ENCODE assay signal across 14 cellular contexts in genomic region chr3:39327746-39328349, GRCh38. TPM values are rescaled to one million over a fixed set of nuclear protein-coding genes. Genes with fewer than 3 reads are reported as not detected.
DNase-seq lines count a peak whose midpoint lies in the region; ATAC-seq and TF ChIP-seq lines count a peak whose summit lies in the region.
"Had no signal": no experiment of that assay in that cellular context is flagged by ENCODE, and none has a peak within 500 bp of the region (broad histone marks: within the 10 kb centered on the region; RNA-seq: fewer than 3 reads in every experiment).

No MANE protein-coding gene starts in this region.

- H3K23ac ChIP-seq in trophoblast cell (ENCODE audit: low read length), result no peak overlapping the region

- peak overlapping the region; percentile 59 for H3K4me3 ChIP-seq in trophoblast cell (ENCODE audit: low read depth, low read length)
- no peak overlapping the region for H3K4me3 ChIP-seq in mammary epithelial cell (replicated peaks in 1 of 3; ENCODE audit: insufficient read depth in 1 of 3, low read depth in 2 of 3, low read length in 3 of 3)
- H3K4me3 ChIP-seq in right atrium auricular region, result no peak overlapping the region
- H3K4me3 ChIP-seq: breast epithelium, uterus had no signal

- H3K27ac ChIP-seq in trophoblast cell (ENCODE audit: low read depth, low read length) (no peak overlapping the region), mammary epithelial cell (ENCODE audit: insufficient read depth, low read depth, low read length) (no peak overlapping the region), right atrium auricular region (no peak overlapping the region)
- H3K27ac ChIP-seq: breast epithelium, uterus had no signal

- no TSS peak for BruUV-seq in mammary epithelial cell (replicated peaks; lab: Mats Ljungman, UMichigan)

- no peak overlapping the region for H3K18ac ChIP-seq in trophoblast cell (ENCODE audit: low read length)

- H4K8ac ChIP-seq in trophoblast cell (ENCODE audit: low read depth, low read length), result no peak overlapping the region

- CTCF ChIA-PET in mammary epithelial cell (lab: Charles Lee; ENCODE audit: low non-redundant PET), result no interaction called here

- H3K27me3 ChIP-seq in trophoblast cell (ENCODE audit: insufficient read depth, low read length), result no peaks in the 10 kb centered on the region
- H3K27me3 ChIP-seq in mammary epithelial cell (ENCODE audit: insufficient read depth, low read length), result no peaks in the 10 kb centered on the region
- H3K27me3 ChIP-seq in right atrium auricular region, result no peaks in the 10 kb centered on the region
- H3K27me3 ChIP-seq: breast epithelium, uterus had no signal

- no peak overlapping the region for H3K14ac ChIP-seq in trophoblast cell (ENCODE audit: low read length)

- H4K12ac ChIP-seq in trophoblast cell (ENCODE audit: low read depth, low read length), result no peak overlapping the region

- in situ Hi-C loops in mammary epithelial cell (cut with MboI; ENCODE audit: low sequenced_read_pairs in 2 of 2), result no loop called here

- peak; percentile 33 for DNase-seq in activated naive CD4-positive, alpha-beta T cell treated with Interleukin-2 at 50 U/mL for 16 hours
- no peak for DNase-seq in activated naive CD4-positive, alpha-beta T cell treated with anti-CD3 and anti-CD28 coated beads, Interleukin-2, amount 50 U/mL, for 16 hours
- peak in 1 of 2 donors; percentile 15 for DNase-seq in trophoblast cell
- no peak for DNase-seq in mammary epithelial cell
- DNase-seq in right atrium auricular region (ENCODE audit: low spot score), result no peak
- DNase-seq: midbrain, NCI-H446 treated with DMSO at 0.1 percent for 48 hours, uterus had no signal

- no peaks in the 10 kb centered on the region for H3K79me1 ChIP-seq in trophoblast cell (ENCODE audit: low read length)

- intact Hi-C loops in mammary epithelial cell (cut with micrococcal nuclease), result no loop called here

- H2BK5ac ChIP-seq in trophoblast cell (ENCODE audit: low read depth, low read length, poor library complexity), result no peak overlapping the region

- H4K91ac ChIP-seq in trophoblast cell (ENCODE audit: low read depth, low read length), result no peak overlapping the region

- TF ChIP-seq CTCF in mammary epithelial cell (conservative IDR thresholded peaks at IDR 0.05 in 1 of 2, IDR thresholded peaks at IDR 0.05 in 1 of 2; ENCODE audit: extremely low read depth in 1 of 2, insufficient read depth in 1 of 2, low read depth in 1 of 2, low read length in 2 of 2) (no peak), right atrium auricular region (IDR thresholded peaks at IDR 0.05) (no peak)

- no peak overlapping the region for H2BK12ac ChIP-seq in trophoblast cell (ENCODE audit: low read length)

- no peak overlapping the region for H2AFZ ChIP-seq in trophoblast cell (ENCODE audit: insufficient read depth, low read length, poor library complexity)
- H2AFZ ChIP-seq in mammary epithelial cell (ENCODE audit: low read depth, low read length), result no peak overlapping the region

- no peak overlapping the region for H3K9ac ChIP-seq in trophoblast cell (ENCODE audit: low read length)
- no peak overlapping the region for H3K9ac ChIP-seq in mammary epithelial cell (ENCODE audit: insufficient read depth, low read length)

- H2AK5ac ChIP-seq in trophoblast cell (ENCODE audit: low read length), result no peak overlapping the region

- no peak overlapping the region for H3K4ac ChIP-seq in trophoblast cell (ENCODE audit: low read depth, low read length)

- H3K36me3 ChIP-seq in trophoblast cell (ENCODE audit: control insufficient read depth in 1 of 2, insufficient read depth in 2 of 2, low read length in 2 of 2) (no peaks in the 10 kb centered on the region), mammary epithelial cell (ENCODE audit: insufficient read depth, low read length) (no peaks in the 10 kb centered on the region), right atrium auricular region (no peaks in the 10 kb centered on the region)
- H3K36me3 ChIP-seq: breast epithelium, uterus had no signal

- H4K20me1 ChIP-seq in mammary epithelial cell (ENCODE audit: insufficient read depth, low read length), result no peaks in the 10 kb centered on the region

- no peaks in the 10 kb centered on the region for H3K4me1 ChIP-seq in trophoblast cell (ENCODE audit: control insufficient read depth in 1 of 2, insufficient read depth in 2 of 2, low read length in 2 of 2)
- H3K4me1 ChIP-seq in mammary epithelial cell (ENCODE audit: insufficient read depth, low read length), result no peaks in the 10 kb centered on the region
- H3K4me1 ChIP-seq in right atrium auricular region, result no peaks in the 10 kb centered on the region
- H3K4me1 ChIP-seq: breast epithelium, uterus had no signal

- H3K4me2 ChIP-seq in trophoblast cell (ENCODE audit: low read length) (no peak overlapping the region), mammary epithelial cell (ENCODE audit: insufficient read depth, low read depth, low read length) (no peak overlapping the region)

- dilution Hi-C loops in mammary epithelial cell (cut with HindIII; ENCODE audit: low sequenced_read_pairs), result no loop called here

- H3K79me2 ChIP-seq in trophoblast cell (ENCODE audit: control insufficient read depth, insufficient read depth, low read length, poor library complexity) (no peaks in the 10 kb centered on the region), mammary epithelial cell (ENCODE audit: insufficient read depth, low read length) (no peaks in the 10 kb centered on the region)

- WGBS in trophoblast cell (ENCODE audit: extremely low coverage, insufficient coverage, insufficient read length), result no CpG with 5 or more reads among the region's 4 CpGs
- WGBS in mammary epithelial cell (ENCODE audit: low coverage, missing lambda C conversion rate), result 54% methylated on average over 4 of the region's 4 CpGs

- H3K9me3 ChIP-seq in trophoblast cell (ENCODE audit: insufficient read depth, low read depth, low read length), result no peaks in the 10 kb centered on the region
- no peaks in the 10 kb centered on the region for H3K9me3 ChIP-seq in mammary epithelial cell (replicated peaks; ENCODE audit: insufficient read depth, low read length)
- H3K9me3 ChIP-seq in right atrium auricular region, result no peaks in the 10 kb centered on the region
- H3K9me3 ChIP-seq: breast epithelium, uterus had no signal

- H2BK120ac ChIP-seq in trophoblast cell (ENCODE audit: insufficient read depth, low read length, poor library complexity), result no peak overlapping the region

- ATAC-seq in GM21723 (IDR thresholded peaks at IDR 0.05; ENCODE audit: unreplicated experiment), result peak; percentile 69
- peak; percentile 61 for ATAC-seq in HG03520 (IDR thresholded peaks at IDR 0.05; ENCODE audit: unreplicated experiment)
- ATAC-seq in SK-N-SH treated with all-trans-retinoic acid at 6 μM for 48 hours, result no peak
- ATAC-seq: HepG2 had no signal

TF ChIP-seq in SK-N-SH treated with all-trans-retinoic acid at 6 μM for 48 hours, 23 proteins besides CTCF, POLR2A, EP300 and RAD21 (continues in another document):
- TF ChIP-seq CSDC2 (CRISPR knock-in tag; IDR thresholded peaks at IDR 0.05) (no peak), TOX (CRISPR knock-in tag; IDR thresholded peaks at IDR 0.05; ENCODE audit: borderline replicate concordance) (no peak), PATZ1 (CRISPR knock-in tag; IDR thresholded peaks at IDR 0.05; ENCODE audit: borderline replicate concordance) (no peak), GLIS3 (CRISPR knock-in tag; IDR thresholded peaks at IDR 0.05) (no peak), ARNTL (CRISPR knock-in tag; IDR thresholded peaks at IDR 0.05; ENCODE audit: borderline replicate concordance, low read depth) (no peak), ZNF8 (CRISPR knock-in tag; IDR thresholded peaks at IDR 0.05) (no peak), RARB (CRISPR knock-in tag; IDR thresholded peaks at IDR 0.05) (no peak), ESRRG (CRISPR knock-in tag; IDR thresholded peaks at IDR 0.05) (no peak), ZFP30 (CRISPR knock-in tag; IDR thresholded peaks at IDR 0.05) (no peak), ZNF565 (CRISPR knock-in tag; conservative IDR thresholded peaks at IDR 0.05; ENCODE audit: low read depth) (no peak), BACH2 (CRISPR knock-in tag; IDR thresholded peaks at IDR 0.05; ENCODE audit: borderline replicate concordance) (no peak), ZC3H10 (CRISPR knock-in tag; IDR thresholded peaks at IDR 0.05) (no peak), ZNF70 (CRISPR knock-in tag; IDR thresholded peaks at IDR 0.05) (no peak), SNAI2 (CRISPR knock-in tag; IDR thresholded peaks at IDR 0.05) (no peak)

RNA-seq across cellular contexts. Expression of gene CCR8, which starts 1.7 kb away (rescaled TPM):
- polyA plus RNA-seq in trophoblast cell (2013), result not detected in 2 replicates
- not detected for total RNA-seq in mammary epithelial cell
- not detected for polyA plus RNA-seq in mammary epithelial cell
- polyA minus RNA-seq in mammary epithelial cell, result not detected
- not detected for total RNA-seq in right atrium auricular region
- total RNA-seq: breast epithelium, fibroblast of villous mesenchyme, HepG2, uterus had no signal
- polyA plus RNA-seq: HepG2 had no signal

RNA-seq across cellular contexts. Expression of gene CX3CR1, which starts 48.0 kb away (rescaled TPM):
- 0.06 and 0.07 TPM in 2 replicates for polyA plus RNA-seq in trophoblast cell (2013)
- total RNA-seq in mammary epithelial cell, result not detected
- polyA plus RNA-seq in mammary epithelial cell, result not detected
- polyA minus RNA-seq in mammary epithelial cell, result not detected
- under 1 TPM; 0.26 to 0.59 TPM for total RNA-seq in right atrium auricular region
- total RNA-seq: fibroblast of villous mesenchyme, HepG2 had no signal
- polyA plus RNA-seq: HepG2 had no signal

RNA-seq across cellular contexts. Expression of gene SLC25A38, which starts 55.3 kb away (rescaled TPM):
- 20.3 and 21.5 TPM in 2 replicates for polyA plus RNA-seq in trophoblast cell (2013)
- total RNA-seq in mammary epithelial cell, result 10 to 100 TPM; 27.5 to 34.9 TPM
- 29.3 TPM for polyA plus RNA-seq in mammary epithelial cell
- polyA minus RNA-seq in mammary epithelial cell, result 39.6 TPM
- 10 to 100 TPM; 14.3 to 15.7 TPM for total RNA-seq in right atrium auricular region
